32 cellular contexts compared by ENCODE assay signal in the genomic region with DNA sequence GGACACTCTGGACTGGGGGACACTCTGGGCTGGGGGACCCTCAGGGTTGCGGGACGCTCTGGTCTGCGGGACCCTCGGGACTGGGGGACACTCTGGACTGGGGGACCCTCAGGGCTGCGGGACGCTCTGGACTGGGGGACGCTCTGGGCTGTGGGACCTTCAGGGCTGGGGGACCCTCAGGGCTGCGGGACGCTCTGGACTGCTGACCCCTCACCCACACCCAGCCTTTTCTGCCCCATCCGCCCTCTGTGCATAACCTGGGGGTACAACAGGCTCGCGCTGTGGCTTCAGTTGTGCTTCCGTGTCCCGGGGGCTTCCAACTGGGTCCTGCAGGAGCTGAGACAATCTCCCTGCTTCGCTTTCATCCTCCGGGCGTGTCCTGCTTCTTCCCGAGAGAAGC.
"Had no signal": no experiment of that assay in that cellular context is flagged by ENCODE, and none has a peak within 500 bp of the region (broad histone marks: within the 10 kb centered on the region; RNA-seq: fewer than 3 reads in every experiment).

No MANE protein-coding gene starts in this region.

- H3K27me3 ChIP-seq: adrenal gland, ascending aorta, body of pancreas, brain microvascular endothelial cell, breast epithelium, cardiac muscle cell had no signal

- H3K9me3 ChIP-seq: adrenal gland, ascending aorta, body of pancreas, breast epithelium had no signal

- H3K4me1 ChIP-seq: adrenal gland, ascending aorta, body of pancreas, breast epithelium had no signal

- ATAC-seq: activated naive CD4-positive, alpha-beta T cell treated with anti-CD3 and anti-CD28 coated beads, Interleukin-2, amount 50 U/mL, for 72 hours; activated naive CD8-positive, alpha-beta T cell treated with anti-CD3 and anti-CD28 coated beads, Interleukin-2, amount 50 U/mL, for 24 hours; activated T-cell treated with anti-CD3 and anti-CD28 coated beads, Interleukin-2, amount 50 U/mL, for 4 hours; activated T-cell treated with anti-CD3 and anti-CD28 coated beads, Interleukin-2, amount 50 U/mL, for 72 hours; activated T-helper 17 cell treated with anti-CD3 and anti-CD28 coated beads, Interleukin-2, amount 50 U/mL, for 72 hours; body of pancreas had no signal

- H3K4me3 ChIP-seq: adrenal gland, ascending aorta, body of pancreas, breast epithelium, cardiac muscle cell had no signal

- H3K27ac ChIP-seq: adrenal gland, ascending aorta, body of pancreas, brain microvascular endothelial cell, breast epithelium, cardiac muscle cell had no signal

- DNase-seq: activated effector memory CD4-positive, alpha-beta T cell treated with anti-CD3 and anti-CD28 coated beads, Interleukin-2, amount 50 U/mL, for 16 hours; activated effector memory CD4-positive, alpha-beta T cell treated with Interleukin-2 at 50 U/mL for 16 hours; activated gamma-delta T cell; activated gamma-delta T cell treated with Interleukin-2 at 50 U/mL for 16 hours; activated naive CD4-positive, alpha-beta T cell; activated naive CD4-positive, alpha-beta T cell treated with anti-CD3 and anti-CD28 coated beads for 36 hours; activated naive CD4-positive, alpha-beta T cell treated with anti-CD3 and anti-CD28 coated beads, Interleukin-2, amount 10 ng/mL, durations not matched to agents 7 days and 5 days; activated naive CD4-positive, alpha-beta T cell treated with anti-CD3 and anti-CD28 coated beads, Interleukin-2, amount 50 U/mL, for 16 hours; activated naive CD4-positive, alpha-beta T cell treated with Interleukin-2 at 50 U/mL for 16 hours; activated naive CD8-positive, alpha-beta T cell treated with anti-CD3 and anti-CD28 coated beads for 36 hours; activated naive CD8-positive, alpha-beta T cell treated with anti-CD3 and anti-CD28 coated beads, Interleukin-2, amount 10 ng/mL, durations not matched to agents 7 days and 5 days; activated naive CD8-positive, alpha-beta T cell treated with anti-CD3 and anti-CD28 coated beads, Interleukin-2, amount 50 U/mL, for 24 hours; activated T-cell treated with anti-CD3 and anti-CD28 coated beads, Interleukin-2, amount 50 U/mL, for 1 hour; activated T-cell treated with anti-CD3 and anti-CD28 coated beads, Interleukin-2, amount 50 U/mL, for 24 hours; activated T-cell treated with anti-CD3 and anti-CD28 coated beads, Interleukin-2, amount 50 U/mL, for 4 hours; activated T-cell treated with anti-CD3 and anti-CD28 coated beads, Interleukin-2, amount 50 U/mL, for 48 hours; activated T-cell treated with anti-CD3 and anti-CD28 coated beads, Interleukin-2, amount 50 U/mL, for 72 hours; adrenal gland; amniotic stem cell; amygdala; anterior cingulate cortex; aorta; body of pancreas; brain microvascular endothelial cell; caudate nucleus; central memory CD4-positive, alpha-beta T cell; cerebellar nuclear complex had no signal

- H3K36me3 ChIP-seq: adrenal gland, ascending aorta, brain microvascular endothelial cell, breast epithelium, cardiac muscle cell had no signal
